Comparison of ENCODE assay signal across 27 cellular contexts in genomic region chr5:135004376-135004775, GRCh38. TPM values are rescaled to one million over a fixed set of nuclear protein-coding genes. Genes with fewer than 3 reads are reported as not detected.
"Had no signal": no experiment of that assay in that cellular context is flagged by ENCODE, and none has a peak within 500 bp of the region (broad histone marks: within the 10 kb centered on the region; RNA-seq: fewer than 3 reads in every experiment).

No MANE protein-coding gene starts in this region.

- H3K4me3 ChIP-seq: breast epithelium, MG63 had no signal

- H3K36me3 Mint-ChIP-seq: activated CD8-positive, alpha-beta memory T cell treated with anti-CD3 and anti-CD28 coated beads, Interleukin-2, amount 10 ng/mL, durations not matched to agents 7 days and 5 days had no signal

- H3K4me3 Mint-ChIP-seq: activated B cell treated with CpG ODN at 0.5 μM for 24 hours; activated CD4-positive, alpha-beta T cell treated with anti-CD3 and anti-CD28 coated beads, Interleukin-2, amount 10 ng/mL, durations not matched to agents 24 days and 14 days; activated CD8-positive, alpha-beta memory T cell treated with anti-CD3 and anti-CD28 coated beads, Interleukin-2, amount 10 ng/mL, durations not matched to agents 7 days and 5 days; activated naive CD4-positive, alpha-beta T cell treated with anti-CD3 and anti-CD28 coated beads for 36 hours; activated T-cell treated with anti-CD3 and anti-CD28 coated beads, Interleukin-2, amount 50 U/mL, for 4 hours; T-cell had no signal

- H3K27me3 ChIP-seq: breast epithelium, MG63 had no signal

- H3K9me3 Mint-ChIP-seq: activated B cell treated with CpG ODN at 0.5 μM for 24 hours; activated CD4-positive, alpha-beta T cell treated with anti-CD3 and anti-CD28 coated beads, Interleukin-2, amount 10 ng/mL, durations not matched to agents 24 days and 14 days; activated naive CD4-positive, alpha-beta T cell treated with anti-CD3 and anti-CD28 coated beads for 36 hours; activated T-cell treated with anti-CD3 and anti-CD28 coated beads, Interleukin-2, amount 50 U/mL, for 4 hours; T-cell had no signal

- DNase-seq: activated B cell treated with CpG ODN at 0.5 μM for 24 hours; activated CD4-positive, alpha-beta T cell treated with anti-CD3 and anti-CD28 coated beads for 1 hour; activated CD4-positive, alpha-beta T cell treated with anti-CD3 and anti-CD28 coated beads, Interleukin-2, amount 10 ng/mL, durations not matched to agents 24 days and 14 days; activated CD4-positive, alpha-beta T cell treated with anti-CD3 and anti-CD28 coated beads, Interleukin-2, amount 50 U/mL, for 48 hours; activated CD8-positive, alpha-beta memory T cell treated with anti-CD3 and anti-CD28 coated beads, Interleukin-2, amount 10 ng/mL, durations not matched to agents 7 days and 5 days; activated effector memory CD4-positive, alpha-beta T cell treated with anti-CD3 and anti-CD28 coated beads, Interleukin-2, amount 50 U/mL, for 16 hours; activated naive CD4-positive, alpha-beta T cell treated with anti-CD3 and anti-CD28 coated beads for 36 hours; activated T-cell treated with anti-CD3 and anti-CD28 coated beads, Interleukin-2, amount 50 U/mL, for 4 hours; central memory CD4-positive, alpha-beta T cell; MG63; MV-4-11; NCI-H1092 treated with DMSO at 0.1 percent for 48 hours; NCI-H1417 treated with DMSO at 0.1 percent for 48 hours; NCI-H1694; NCI-H2029; NCI-H345; NCI-H510A treated with DMSO at 0.1 percent for 48 hours; NCI-H69; NK-92 treated with Interleukin-12 subunit alpha and Interleukin-12 subunit beta, amount 100 ng/mL, for 24 hours; OCI-M1; SHP77 treated with DMSO at 0.1 percent for 48 hours; T-cell; T-helper 2 cell; T1000 had no signal

- H3K4me1 ChIP-seq: breast epithelium had no signal

- H3K36me3 ChIP-seq: breast epithelium had no signal

- H3K27ac Mint-ChIP-seq: activated B cell treated with CpG ODN at 0.5 μM for 24 hours; activated CD4-positive, alpha-beta T cell treated with anti-CD3 and anti-CD28 coated beads, Interleukin-2, amount 10 ng/mL, durations not matched to agents 24 days and 14 days; activated CD8-positive, alpha-beta memory T cell treated with anti-CD3 and anti-CD28 coated beads, Interleukin-2, amount 10 ng/mL, durations not matched to agents 7 days and 5 days; activated naive CD4-positive, alpha-beta T cell treated with anti-CD3 and anti-CD28 coated beads for 36 hours; T-cell had no signal

- H3K9me3 ChIP-seq: breast epithelium had no signal

- H3K27ac ChIP-seq: breast epithelium had no signal

- H3K4me1 Mint-ChIP-seq: activated B cell treated with CpG ODN at 0.5 μM for 24 hours; activated CD4-positive, alpha-beta T cell treated with anti-CD3 and anti-CD28 coated beads, Interleukin-2, amount 10 ng/mL, durations not matched to agents 24 days and 14 days; activated CD8-positive, alpha-beta memory T cell treated with anti-CD3 and anti-CD28 coated beads, Interleukin-2, amount 10 ng/mL, durations not matched to agents 7 days and 5 days; T-cell had no signal

- FAIRE-seq: TTC549 had no signal

- ATAC-seq: activated CD8-positive, alpha-beta memory T cell treated with anti-CD3 and anti-CD28 coated beads, Interleukin-2, amount 10 ng/mL, durations not matched to agents 7 days and 5 days; activated T-cell treated with anti-CD3 and anti-CD28 coated beads, Interleukin-2, amount 50 U/mL, for 4 hours; T-cell had no signal

- H3K27me3 Mint-ChIP-seq: activated CD8-positive, alpha-beta memory T cell treated with anti-CD3 and anti-CD28 coated beads, Interleukin-2, amount 10 ng/mL, durations not matched to agents 7 days and 5 days had no signal

RNA-seq across cellular contexts. Expression of gene PITX1, which starts 29.7 kb away (rescaled TPM):
- total RNA-seq: activated B cell treated with CpG ODN at 0.5 μM for 24 hours had no signal

RNA-seq across cellular contexts. Expression of gene CATSPER3, which starts 36.7 kb away (rescaled TPM):
- total RNA-seq: SK-MEL-5 had no signal
